8 cellular contexts compared by ENCODE assay signal in genomic region chr18:2905802-2906521, GRCh38. TPM values are rescaled to one million over a fixed set of nuclear protein-coding genes. Genes with fewer than 3 reads are reported as not detected.
A peak's percentile ranks its signal among the peaks of the same experiment; 100 is the strongest.
DNase-seq lines count a peak whose midpoint lies in the region; TF ChIP-seq lines count a peak whose summit lies in the region.

No MANE protein-coding gene starts in this region.

- H3K27ac ChIP-seq in testis: peak overlapping the region; percentile 7 to 71

- peak overlapping the region; percentile 72 for H3K9ac ChIP-seq in mucosa of stomach (ENCODE audit: low read length)

- no peaks in the 10 kb centered on the region for H3K27me3 Mint-ChIP-seq in activated CD4-positive, alpha-beta T cell treated with anti-CD3 and anti-CD28 coated beads, Interleukin-2, amount 10 ng/mL, durations not matched to agents 24 days and 14 days

- intact Hi-C loops in activated CD4-positive, alpha-beta T cell treated with anti-CD3 and anti-CD28 coated beads, Interleukin-2, amount 10 ng/mL, durations not matched to agents 24 days and 14 days (cut with micrococcal nuclease): loop anchor here (1.0 to 10.0 kb wide), 5 partner anchors 59 to 359 kb away; partner anchors contain the start of gene EMILIN2
- intact Hi-C loops in testis (cut with DNase I; ENCODE audit: low total_unique reads): no loop called here

- H3K9me3 ChIP-seq in mucosa of stomach (ENCODE audit: control insufficient read depth, low read length): no peaks in the 10 kb centered on the region
- H3K9me3 ChIP-seq in testis: no peaks in the 10 kb centered on the region

- no peak for TF ChIP-seq POLR2A in testis (IDR thresholded peaks at IDR 0.05)

- H3K27ac Mint-ChIP-seq in activated CD4-positive, alpha-beta T cell treated with anti-CD3 and anti-CD28 coated beads, Interleukin-2, amount 10 ng/mL, durations not matched to agents 24 days and 14 days: peak overlapping the region; percentile 89

- peak overlapping the region; percentile 84 for H3K4me3 Mint-ChIP-seq in activated CD4-positive, alpha-beta T cell treated with anti-CD3 and anti-CD28 coated beads, Interleukin-2, amount 10 ng/mL, durations not matched to agents 24 days and 14 days

- H3K4me1 ChIP-seq in mucosa of stomach (ENCODE audit: control insufficient read depth, insufficient read depth, low read length) (peaks cover 15% of the 10 kb centered on the region), testis (peaks cover 19% of the 10 kb centered on the region)

- TF ChIP-seq CTCF in GM20000 (IDR thresholded peaks at IDR 0.05; ENCODE audit: extremely low read depth, missing control alignments): no peak
- no peak for TF ChIP-seq CTCF in testis (IDR thresholded peaks at IDR 0.05)

- no peaks in the 10 kb centered on the region for H3K9me3 Mint-ChIP-seq in activated CD4-positive, alpha-beta T cell treated with anti-CD3 and anti-CD28 coated beads, Interleukin-2, amount 10 ng/mL, durations not matched to agents 24 days and 14 days

- H3K36me3 ChIP-seq in mucosa of stomach (ENCODE audit: control insufficient read depth, insufficient read depth, low read length): no peaks in the 10 kb centered on the region
- H3K36me3 ChIP-seq in testis (ENCODE audit: low read depth, missing control alignments): no peaks in the 10 kb centered on the region

- peak overlapping the region; percentile 64 for H3K4me3 ChIP-seq in Jurkat, Clone E6-1 (ENCODE audit: low read length)
- peak overlapping the region; percentile 60 for H3K4me3 ChIP-seq in mucosa of stomach (ENCODE audit: low read length)
- H3K4me3 ChIP-seq in testis: peak overlapping the region; percentile 61 to 82

- 16 to 22% methylated on average over 18 to 57 of the region's 68 CpGs for WGBS in testis, 2 donors

- H3K27me3 ChIP-seq in mucosa of stomach (ENCODE audit: control insufficient read depth, insufficient read depth, low read length) (peaks cover 10% of the 10 kb centered on the region), testis (no peaks in the 10 kb centered on the region)

- peak; percentile 73 for DNase-seq in D341Med (ENCODE audit: low spot score)
- peak; percentile 77 for DNase-seq in GM20000 (ENCODE audit: low spot score)
- peak; percentile 24 for DNase-seq in Jurkat, Clone E6-1 (ENCODE audit: low read depth, low spot score)
- peak; percentile 86 for DNase-seq in activated CD4-positive, alpha-beta T cell treated with anti-CD3 and anti-CD28 coated beads, Interleukin-2, amount 10 ng/mL, durations not matched to agents 24 days and 14 days
- peak; percentile 51 for DNase-seq in epidermal melanocyte (ENCODE audit: insufficient read length, low spot score)
- peak; percentile 82 for DNase-seq in testis
- DNase-seq in dedifferentiated amniotic fluid mesenchymal stem cell (ENCODE audit: extremely low spot score): no peak

- H3K4me1 Mint-ChIP-seq in activated CD4-positive, alpha-beta T cell treated with anti-CD3 and anti-CD28 coated beads, Interleukin-2, amount 10 ng/mL, durations not matched to agents 24 days and 14 days: peaks cover 21% of the 10 kb centered on the region

- H3K36me3 Mint-ChIP-seq in activated CD4-positive, alpha-beta T cell treated with anti-CD3 and anti-CD28 coated beads, Interleukin-2, amount 10 ng/mL, durations not matched to agents 24 days and 14 days (ENCODE audit: low read depth): peaks cover 16% of the 10 kb centered on the region

RNA-seq across cellular contexts. Expression of gene EMILIN2, which starts 59.2 kb away (rescaled TPM):
- 15.4 TPM for polyA plus RNA-seq in Jurkat, Clone E6-1 (2012; ENCODE audit: insufficient read depth, insufficient read length)
- total RNA-seq in activated CD4-positive, alpha-beta T cell treated with anti-CD3 and anti-CD28 coated beads, Interleukin-2, amount 10 ng/mL, durations not matched to agents 24 days and 14 days: 32.4 and 35.5 TPM in 2 replicates
- total RNA-seq in testis: 10 to 100 TPM; 26.4 to 34.1 TPM
- 21.4 TPM for polyA plus RNA-seq in testis (ENCODE audit: insufficient read depth, low read depth, low replicate concordance)
